1 cellular context compared by ENCODE assay signal in the genomic region with DNA sequence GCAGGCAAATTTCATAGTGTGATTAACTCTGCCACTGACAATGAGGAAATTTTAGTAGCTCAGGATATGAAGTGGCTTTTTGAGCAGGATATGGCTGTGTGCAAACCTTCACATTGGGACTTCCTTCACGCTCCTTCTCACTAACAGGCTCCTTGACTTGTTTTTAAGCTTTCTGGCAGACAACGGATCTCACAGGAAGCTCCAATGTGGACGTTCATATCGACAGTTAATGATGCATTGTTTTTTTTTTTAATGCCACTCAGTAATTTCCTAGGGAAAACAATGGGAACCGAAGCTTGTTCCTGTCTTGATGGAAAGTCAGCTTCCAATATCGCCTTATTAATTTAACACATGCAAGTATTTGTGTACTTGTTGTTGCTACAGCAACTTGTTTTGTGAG.
TF ChIP-seq lines count a peak whose summit lies in the region.

No MANE protein-coding gene starts in this region.

TF ChIP-seq in HepG2, 621 proteins besides CTCF, POLR2A, EP300 and RAD21 (continued from another document):
- TF ChIP-seq ZNF503 (CRISPR knock-in tag; IDR thresholded peaks at IDR 0.05) (no peak), SP1 (IDR thresholded peaks at IDR 0.05) (no peak), SP1 (CRISPR knock-in tag; IDR thresholded peaks at IDR 0.05) (no peak), KLF13 (CRISPR knock-in tag; IDR thresholded peaks at IDR 0.05) (no peak), NR2F6 (IDR thresholded peaks at IDR 0.05) (no peak), NR2F6 (CRISPR knock-in tag; IDR thresholded peaks at IDR 0.05) (no peak)
